Comparison of ENCODE assay signal across 8 cellular contexts in genomic region chr5:2755811-2756210, GRCh38. TPM values are rescaled to one million over a fixed set of nuclear protein-coding genes. Genes with fewer than 3 reads are reported as not detected.
DNase-seq lines count a peak whose midpoint lies in the region; ATAC-seq and TF ChIP-seq lines count a peak whose summit lies in the region.

No MANE protein-coding gene starts in this region.

- whole genome bisulfite sequencing in spleen, 5 donors: 2 to 7% (median 4%) methylated on average over 25 to 27 of the region's 27 CpGs

- POLR2A ChIA-PET in activated CD4-positive, alpha-beta T cell treated with anti-CD3 and anti-CD28 coated beads for 36 hours (lab: Charles Lee): no interaction called here

- H3K9ac ChIP-seq in iPS-18a (ENCODE audit: low read length): peak overlapping the region; percentile 68

- H3K4me1 ChIP-seq in iPS-18a (ENCODE audit: control insufficient read depth, low read depth, low read length): peaks cover 26% of the 10 kb centered on the region
- H3K4me1 ChIP-seq in spleen: peaks cover 0 to 50% (median 34%) of the 10 kb centered on the region in 6 donors

- H3K4me3 Mint-ChIP-seq in activated CD4-positive, alpha-beta T cell treated with anti-CD3 and anti-CD28 coated beads, Interleukin-2, amount 10 ng/mL, durations not matched to agents 24 days and 14 days: no peak overlapping the region
- no peak overlapping the region for H3K4me3 Mint-ChIP-seq in activated CD4-positive, alpha-beta T cell treated with anti-CD3 and anti-CD28 coated beads for 36 hours
- H3K4me3 Mint-ChIP-seq in activated T-helper 1 cell treated with anti-CD3 and anti-CD28 coated beads, Interleukin-12 subunit alpha, Interleukin-12 subunit beta, Interleukin-2, Interleukin-4 antibody, amounts not matched to agents 30 ng/mL and 10 ng/mL and 1 ng/mL, durations not matched to agents 14 hours and 24 hours and 36 hours: no peak overlapping the region

- peak overlapping the region; percentile 84 for H3K4me3 ChIP-seq in iPS-18a (ENCODE audit: low read length)
- H3K4me3 ChIP-seq in spleen: peak overlapping the region in 7 of 8 donors; percentile 12 to 59 (median 21)

- no peaks in the 10 kb centered on the region for H3K4me1 Mint-ChIP-seq in activated CD4-positive, alpha-beta T cell treated with anti-CD3 and anti-CD28 coated beads, Interleukin-2, amount 10 ng/mL, durations not matched to agents 24 days and 14 days
- peaks cover 20% of the 10 kb centered on the region for H3K4me1 Mint-ChIP-seq in activated CD4-positive, alpha-beta T cell treated with anti-CD3 and anti-CD28 coated beads for 36 hours
- no peaks in the 10 kb centered on the region for H3K4me1 Mint-ChIP-seq in activated T-helper 1 cell treated with anti-CD3 and anti-CD28 coated beads, Interleukin-12 subunit alpha, Interleukin-12 subunit beta, Interleukin-2, Interleukin-4 antibody, amounts not matched to agents 30 ng/mL and 10 ng/mL and 1 ng/mL, durations not matched to agents 14 hours and 24 hours and 36 hours (ENCODE audit: low read depth)

- no peak for TF ChIP-seq POLR2A in spleen (IDR thresholded peaks at IDR 0.05)

- CTCF ChIA-PET in activated CD4-positive, alpha-beta T cell treated with anti-CD3 and anti-CD28 coated beads for 36 hours (lab: Charles Lee): no interaction called here

- H3K36me3 Mint-ChIP-seq in activated CD4-positive, alpha-beta T cell treated with anti-CD3 and anti-CD28 coated beads, Interleukin-2, amount 10 ng/mL, durations not matched to agents 24 days and 14 days (ENCODE audit: low read depth): peaks cover 4% of the 10 kb centered on the region
- H3K36me3 Mint-ChIP-seq in activated CD4-positive, alpha-beta T cell treated with anti-CD3 and anti-CD28 coated beads for 36 hours (ENCODE audit: low read depth): no peaks in the 10 kb centered on the region
- peaks cover 3% of the 10 kb centered on the region for H3K36me3 Mint-ChIP-seq in activated T-helper 1 cell treated with anti-CD3 and anti-CD28 coated beads, Interleukin-12 subunit alpha, Interleukin-12 subunit beta, Interleukin-2, Interleukin-4 antibody, amounts not matched to agents 30 ng/mL and 10 ng/mL and 1 ng/mL, durations not matched to agents 14 hours and 24 hours and 36 hours (ENCODE audit: low read depth)

- H3K27ac ChIP-seq in iPS-18a (ENCODE audit: low read length) (no peak overlapping the region), spleen (no peak overlapping the region)

- DNase-seq in activated CD4-positive, alpha-beta T cell treated with anti-CD3 and anti-CD28 coated beads, Interleukin-2, amount 10 ng/mL, durations not matched to agents 24 days and 14 days: peak; percentile 54
- DNase-seq in activated CD4-positive, alpha-beta T cell treated with anti-CD3 and anti-CD28 coated beads for 36 hours: no peak
- no peak for DNase-seq in activated T-helper 1 cell treated with anti-CD3 and anti-CD28 coated beads, Interleukin-12 subunit alpha, Interleukin-12 subunit beta, Interleukin-2, Interleukin-4 antibody, amounts not matched to agents 30 ng/mL and 10 ng/mL and 1 ng/mL, durations not matched to agents 14 hours and 24 hours and 36 hours (ENCODE audit: low spot score)
- no peak for DNase-seq in spleen
- DNase-seq in DMS 273 treated with DMSO at 0.1 percent for 48 hours (lab: John Stamatoyannopoulos, UW): no peak
- no peak for DNase-seq in amniotic stem cell (lab: John Stamatoyannopoulos, UW)

- no peaks in the 10 kb centered on the region for H3K36me3 ChIP-seq in iPS-18a (ENCODE audit: control insufficient read depth, low read depth, low read length)
- no peaks in the 10 kb centered on the region for H3K36me3 ChIP-seq in spleen

- no peak for TF ChIP-seq CTCF in spleen (IDR thresholded peaks at IDR 0.05 in 8 of 11, conservative IDR thresholded peaks at IDR 0.05 in 3 of 11)

- H3K27ac Mint-ChIP-seq in activated CD4-positive, alpha-beta T cell treated with anti-CD3 and anti-CD28 coated beads, Interleukin-2, amount 10 ng/mL, durations not matched to agents 24 days and 14 days: no peak overlapping the region
- H3K27ac Mint-ChIP-seq in activated CD4-positive, alpha-beta T cell treated with anti-CD3 and anti-CD28 coated beads for 36 hours: no peak overlapping the region
- peak overlapping the region; percentile 63 for H3K27ac Mint-ChIP-seq in activated T-helper 1 cell treated with anti-CD3 and anti-CD28 coated beads, Interleukin-12 subunit alpha, Interleukin-12 subunit beta, Interleukin-2, Interleukin-4 antibody, amounts not matched to agents 30 ng/mL and 10 ng/mL and 1 ng/mL, durations not matched to agents 14 hours and 24 hours and 36 hours

- no peaks in the 10 kb centered on the region for H3K9me3 ChIP-seq in iPS-18a (ENCODE audit: control insufficient read depth, low read depth, low read length)
- H3K9me3 ChIP-seq in spleen: peaks cover 0 to 11% (median 0%) of the 10 kb centered on the region in 8 donors

- H3K9me3 Mint-ChIP-seq in activated CD4-positive, alpha-beta T cell treated with anti-CD3 and anti-CD28 coated beads, Interleukin-2, amount 10 ng/mL, durations not matched to agents 24 days and 14 days: peaks cover 4% of the 10 kb centered on the region
- no peaks in the 10 kb centered on the region for H3K9me3 Mint-ChIP-seq in activated CD4-positive, alpha-beta T cell treated with anti-CD3 and anti-CD28 coated beads for 36 hours (ENCODE audit: low read depth)
- H3K9me3 Mint-ChIP-seq in activated T-helper 1 cell treated with anti-CD3 and anti-CD28 coated beads, Interleukin-12 subunit alpha, Interleukin-12 subunit beta, Interleukin-2, Interleukin-4 antibody, amounts not matched to agents 30 ng/mL and 10 ng/mL and 1 ng/mL, durations not matched to agents 14 hours and 24 hours and 36 hours: no peaks in the 10 kb centered on the region

- intact Hi-C loops in activated CD4-positive, alpha-beta T cell treated with anti-CD3 and anti-CD28 coated beads, Interleukin-2, amount 10 ng/mL, durations not matched to agents 24 days and 14 days (cut with micrococcal nuclease): loop anchor here (5.0 kb wide), 1 partner anchor 836 kb away; no protein-coding TSS in a partner anchor
- intact Hi-C loops in activated CD4-positive, alpha-beta T cell treated with anti-CD3 and anti-CD28 coated beads for 36 hours (cut with DNase I, micrococcal nuclease): loop anchor here (2.0 to 10.0 kb wide), 4 partner anchors 15 to 843 kb away; no protein-coding TSS in a partner anchor
- intact Hi-C loops in activated T-helper 1 cell treated with anti-CD3 and anti-CD28 coated beads, Interleukin-12 subunit alpha, Interleukin-12 subunit beta, Interleukin-2, Interleukin-4 antibody, amounts not matched to agents 30 ng/mL and 10 ng/mL and 1 ng/mL, durations not matched to agents 14 hours and 24 hours and 36 hours (cut with micrococcal nuclease): no loop called here
- intact Hi-C loops in spleen (cut with DNase I; ENCODE audit: low total_unique reads): no loop called here

- H3K27me3 Mint-ChIP-seq in activated CD4-positive, alpha-beta T cell treated with anti-CD3 and anti-CD28 coated beads, Interleukin-2, amount 10 ng/mL, durations not matched to agents 24 days and 14 days: peaks cover 50% of the 10 kb centered on the region
- H3K27me3 Mint-ChIP-seq in activated CD4-positive, alpha-beta T cell treated with anti-CD3 and anti-CD28 coated beads for 36 hours: peaks cover 52% of the 10 kb centered on the region
- H3K27me3 Mint-ChIP-seq in activated T-helper 1 cell treated with anti-CD3 and anti-CD28 coated beads, Interleukin-12 subunit alpha, Interleukin-12 subunit beta, Interleukin-2, Interleukin-4 antibody, amounts not matched to agents 30 ng/mL and 10 ng/mL and 1 ng/mL, durations not matched to agents 14 hours and 24 hours and 36 hours (ENCODE audit: insufficient read depth): peaks cover 49% of the 10 kb centered on the region

- peaks cover 72% of the 10 kb centered on the region for H3K27me3 ChIP-seq in iPS-18a (ENCODE audit: control insufficient read depth, insufficient read depth, low read length)
- peaks cover 5 to 96% (median 86%) of the 10 kb centered on the region in 7 donors for H3K27me3 ChIP-seq in spleen (replicated peaks in 1 of 7)

- no peak for ATAC-seq in activated CD4-positive, alpha-beta T cell treated with anti-CD3 and anti-CD28 coated beads for 36 hours
- ATAC-seq in GM21526 (IDR thresholded peaks at IDR 0.05; ENCODE audit: low FRiP score, unreplicated experiment): no peak

RNA-seq across cellular contexts. Expression of gene IRX2, which starts 4.3 kb away (rescaled TPM):
- total RNA-seq in activated CD4-positive, alpha-beta T cell treated with anti-CD3 and anti-CD28 coated beads, Interleukin-2, amount 10 ng/mL, durations not matched to agents 24 days and 14 days: not detected in 2 replicates
- not detected for total RNA-seq in activated CD4-positive, alpha-beta T cell treated with anti-CD3 and anti-CD28 coated beads for 36 hours
- total RNA-seq in activated T-helper 1 cell treated with anti-CD3 and anti-CD28 coated beads, Interleukin-12 subunit alpha, Interleukin-12 subunit beta, Interleukin-2, Interleukin-4 antibody, amounts not matched to agents 30 ng/mL and 10 ng/mL and 1 ng/mL, durations not matched to agents 14 hours and 24 hours and 36 hours: not detected in 2 replicates
- total RNA-seq in spleen: under 1 TPM in 2 of 7 donors, not detected in 5; 0.13 to 0.26 TPM
- polyA plus RNA-seq in spleen: under 1 TPM in 1 of 3 donors, not detected in 2; 0.03 TPM

Comparison
In these comparisons a context has a peak if more than half of its experiments do, and no peak if none do; other contexts are left out.
1. intact Hi-C loops: an anchor here in activated CD4-positive, alpha-beta T cell treated with anti-CD3 and anti-CD28 coated beads, Interleukin-2, amount 10 ng/mL, durations not matched to agents 24 days and 14 days (5.0 kb wide) and activated CD4-positive, alpha-beta T cell treated with anti-CD3 and anti-CD28 coated beads for 36 hours (2.0 to 10.0 kb wide); none called in activated T-helper 1 cell treated with anti-CD3 and anti-CD28 coated beads, Interleukin-12 subunit alpha, Interleukin-12 subunit beta, Interleukin-2, Interleukin-4 antibody, amounts not matched to agents 30 ng/mL and 10 ng/mL and 1 ng/mL, durations not matched to agents 14 hours and 24 hours and 36 hours and spleen.